Comparison of ENCODE assay signal across 21 cellular contexts in genomic region chr12:121751716-121752351, GRCh38. TPM values are rescaled to one million over a fixed set of nuclear protein-coding genes. Genes with fewer than 3 reads are reported as not detected.
DNase-seq lines count a peak whose midpoint lies in the region; ATAC-seq and TF ChIP-seq lines count a peak whose summit lies in the region.
"Had no signal": no experiment of that assay in that cellular context is flagged by ENCODE, and none has a peak within 500 bp of the region (broad histone marks: within the 10 kb centered on the region; RNA-seq: fewer than 3 reads in every experiment).

No MANE protein-coding gene starts in this region.

- H3K4me1 Mint-ChIP-seq in activated CD4-positive, alpha-beta T cell treated with anti-CD3 and anti-CD28 coated beads, Interleukin-2, amount 10 ng/mL, durations not matched to agents 7 days and 5 days, result peaks cover 19% of the 10 kb centered on the region
- H3K4me1 Mint-ChIP-seq in CD4-positive, alpha-beta memory T cell, result peaks cover 8 to 17% (median 11%) of the 10 kb centered on the region in 4 donors
- H3K4me1 Mint-ChIP-seq in WTC11, result no peaks in the 10 kb centered on the region
- H3K4me1 Mint-ChIP-seq in immature natural killer cell, result peaks cover 10 to 22% of the 10 kb centered on the region in 2 donors
- H3K4me1 Mint-ChIP-seq in Caco-2 (ENCODE audit: low read depth, unreplicated experiment), result peaks cover 10% of the 10 kb centered on the region

- no peak overlapping the region for H3K4me3 ChIP-seq in CD4-positive, alpha-beta memory T cell (ENCODE audit: low read length in 2 of 2)
- no peak overlapping the region for H3K4me3 ChIP-seq in Caco-2 (ENCODE audit: low read depth, low read length)

- peak overlapping the region; percentile 81 for H3K27ac Mint-ChIP-seq in activated CD4-positive, alpha-beta T cell treated with anti-CD3 and anti-CD28 coated beads, Interleukin-2, amount 10 ng/mL, durations not matched to agents 7 days and 5 days
- peak overlapping the region in 6 of 7 donors; percentile 15 to 83 (median 63) for H3K27ac Mint-ChIP-seq in CD4-positive, alpha-beta memory T cell
- H3K27ac Mint-ChIP-seq in WTC11, result peak overlapping the region; percentile 63; the same call in 1 of the 2 replicates
- peak overlapping the region in 4 of 6 donors; percentile 48 to 83 (median 68) for H3K27ac Mint-ChIP-seq in immature natural killer cell
- no peak overlapping the region for H3K27ac Mint-ChIP-seq in Caco-2 (ENCODE audit: unreplicated experiment)
- H3K27ac Mint-ChIP-seq: CD8-positive, alpha-beta T cell; HFFc6 had no signal

- intact Hi-C loops in CD4-positive, alpha-beta memory T cell (cut with micrococcal nuclease), result no loop called here
- intact Hi-C loops in Caco-2 (cut with micrococcal nuclease; ENCODE audit: unreplicated experiment), result no loop called here

- DNase-seq in activated CD4-positive, alpha-beta T cell treated with anti-CD3 and anti-CD28 coated beads, Interleukin-2, amount 10 ng/mL, durations not matched to agents 7 days and 5 days, result no peak
- DNase-seq in activated CD4-positive, alpha-beta T cell treated with anti-CD3 and anti-CD28 coated beads for 48 hours, result no peak
- no peak for DNase-seq in CD4-positive, alpha-beta memory T cell
- no peak for DNase-seq in WTC11 (ENCODE audit: low spot score)
- no peak for DNase-seq in immature natural killer cell
- DNase-seq in GM19240 (ENCODE audit: insufficient read length, low spot score), result no peak
- DNase-seq in Caco-2, result no peak
- DNase-seq: CD8-positive, alpha-beta T cell; DMS79 treated with DMSO at 0.1 percent for 48 hours; HFFc6; MV-4-11; NCI-H1417; NCI-H187; NCI-H2107; NCI-H2227 treated with DMSO at 0.1 percent for 48 hours; NCI-H510A treated with DMSO at 0.1 percent for 48 hours; NCI-H774; OCI-M1; RPMI8226 had no signal

- POLR2A ChIA-PET in activated CD4-positive, alpha-beta T cell treated with anti-CD3 and anti-CD28 coated beads, Interleukin-2, amount 10 ng/mL, durations not matched to agents 7 days and 5 days (lab: Charles Lee), result no interaction called here
- POLR2A ChIA-PET in CD4-positive, alpha-beta memory T cell (lab: Charles Lee; ENCODE audit: partially characterized antibody), result no interaction called here
- POLR2A ChIA-PET in WTC11 (lab: Charles Lee) (no interaction called here), Caco-2 (lab: Charles Lee) (no interaction called here)

- peaks cover 12% of the 10 kb centered on the region for H3K36me3 Mint-ChIP-seq in activated CD4-positive, alpha-beta T cell treated with anti-CD3 and anti-CD28 coated beads, Interleukin-2, amount 10 ng/mL, durations not matched to agents 7 days and 5 days (ENCODE audit: low read depth)
- peaks cover 0 to 3% of the 10 kb centered on the region in 2 donors for H3K36me3 Mint-ChIP-seq in CD4-positive, alpha-beta memory T cell
- H3K36me3 Mint-ChIP-seq in WTC11, result peaks cover 26% of the 10 kb centered on the region
- peaks cover 0 to 3% (median 0%) of the 10 kb centered on the region in 3 donors for H3K36me3 Mint-ChIP-seq in immature natural killer cell
- peaks cover 15% of the 10 kb centered on the region for H3K36me3 Mint-ChIP-seq in Caco-2 (ENCODE audit: insufficient read depth, unreplicated experiment)

- no peaks in the 10 kb centered on the region for H3K9me3 Mint-ChIP-seq in activated CD4-positive, alpha-beta T cell treated with anti-CD3 and anti-CD28 coated beads, Interleukin-2, amount 10 ng/mL, durations not matched to agents 7 days and 5 days
- no peaks in the 10 kb centered on the region for H3K9me3 Mint-ChIP-seq in CD4-positive, alpha-beta memory T cell
- H3K9me3 Mint-ChIP-seq in WTC11 (no peaks in the 10 kb centered on the region), immature natural killer cell (no peaks in the 10 kb centered on the region), Caco-2 (ENCODE audit: unreplicated experiment) (no peaks in the 10 kb centered on the region)
- H3K9me3 Mint-ChIP-seq: CD8-positive, alpha-beta T cell; HFFc6 had no signal

- no peaks in the 10 kb centered on the region for H3K27me3 ChIP-seq in CD4-positive, alpha-beta memory T cell (ENCODE audit: insufficient read depth, low read length)
- H3K27me3 ChIP-seq in Caco-2 (replicated peaks; ENCODE audit: control insufficient read depth, insufficient read depth, low read length), result no peaks in the 10 kb centered on the region

- CTCF ChIA-PET in activated CD4-positive, alpha-beta T cell treated with anti-CD3 and anti-CD28 coated beads, Interleukin-2, amount 10 ng/mL, durations not matched to agents 7 days and 5 days (lab: Charles Lee), result interaction anchor here (0.5 kb wide), 1 partner anchor 156 kb away, joined by 3 read pairs; no protein-coding TSS in a partner anchor
- CTCF ChIA-PET in CD4-positive, alpha-beta memory T cell (lab: Charles Lee; ENCODE audit: partially characterized antibody), result interaction anchor here (1.2 kb wide), 1 partner anchor 43 kb away, joined by 3 read pairs; no protein-coding TSS in a partner anchor
- CTCF ChIA-PET in WTC11 (lab: Charles Lee) (no interaction called here), Caco-2 (lab: Charles Lee) (no interaction called here)

- H3K9me3 ChIP-seq in CD4-positive, alpha-beta memory T cell (ENCODE audit: control insufficient read depth in 1 of 2, low read length in 2 of 2), result no peaks in the 10 kb centered on the region
- H3K9me3 ChIP-seq in Caco-2, result no peaks in the 10 kb centered on the region

- H3K4me1 ChIP-seq in CD4-positive, alpha-beta memory T cell (ENCODE audit: insufficient read depth, low read length), result peaks cover 14% of the 10 kb centered on the region
- peaks cover 15% of the 10 kb centered on the region for H3K4me1 ChIP-seq in Caco-2

- TF ChIP-seq CTCF in WTC11 (IDR thresholded peaks at IDR 0.05), result no peak
- TF ChIP-seq CTCF in Caco-2 (IDR thresholded peaks at IDR 0.05; ENCODE audit: insufficient read depth in 1 of 2, low read depth in 1 of 2, low read length in 1 of 2, severe bottlenecking in 1 of 2, unreplicated experiment in 1 of 2), result no peak

- H3K4me3 Mint-ChIP-seq in activated CD4-positive, alpha-beta T cell treated with anti-CD3 and anti-CD28 coated beads, Interleukin-2, amount 10 ng/mL, durations not matched to agents 7 days and 5 days, result no peak overlapping the region
- no peak overlapping the region for H3K4me3 Mint-ChIP-seq in CD4-positive, alpha-beta memory T cell
- H3K4me3 Mint-ChIP-seq in WTC11, result no peak overlapping the region
- no peak overlapping the region for H3K4me3 Mint-ChIP-seq in immature natural killer cell
- H3K4me3 Mint-ChIP-seq in Caco-2 (ENCODE audit: unreplicated experiment), result no peak overlapping the region
- H3K4me3 Mint-ChIP-seq: CD8-positive, alpha-beta T cell; HFFc6 had no signal

- no peak for ATAC-seq in WTC11
- ATAC-seq in HG03457 (IDR thresholded peaks at IDR 0.05; ENCODE audit: unreplicated experiment), result no peak
- ATAC-seq: CD8-positive, alpha-beta T cell had no signal

- H3K27me3 Mint-ChIP-seq in activated CD4-positive, alpha-beta T cell treated with anti-CD3 and anti-CD28 coated beads, Interleukin-2, amount 10 ng/mL, durations not matched to agents 7 days and 5 days, result no peaks in the 10 kb centered on the region
- H3K27me3 Mint-ChIP-seq in CD4-positive, alpha-beta memory T cell, result no peaks in the 10 kb centered on the region
- H3K27me3 Mint-ChIP-seq in WTC11 (ENCODE audit: low read depth) (no peaks in the 10 kb centered on the region), immature natural killer cell (ENCODE audit: low read depth in 3 of 3) (peaks cover 11 to 26% (median 13%) of the 10 kb centered on the region in 3 donors), Caco-2 (ENCODE audit: insufficient read depth, unreplicated experiment) (no peaks in the 10 kb centered on the region)

- no peak overlapping the region for H3K27ac ChIP-seq in CD4-positive, alpha-beta memory T cell (ENCODE audit: low read depth, low read length)
- H3K27ac ChIP-seq: KMS-11 had no signal

- no TSS peak for BruUV-seq in Caco-2 (replicated peaks; lab: Mats Ljungman, UMichigan)

- H3K36me3 ChIP-seq in CD4-positive, alpha-beta memory T cell (ENCODE audit: insufficient read depth, low read length), result no peaks in the 10 kb centered on the region
- H3K36me3 ChIP-seq in Caco-2 (ENCODE audit: control insufficient read depth, insufficient read depth, low read length), result no peaks in the 10 kb centered on the region; the same call in 1 of the 2 replicates

TF ChIP-seq in WTC11, 78 proteins besides CTCF, POLR2A, EP300 and RAD21 (continues in another document):
- TF ChIP-seq ZNF219 (CRISPR knock-in tag; IDR thresholded peaks at IDR 0.05; ENCODE audit: borderline replicate concordance) (no peak), OVOL2 (CRISPR knock-in tag; IDR thresholded peaks at IDR 0.05; ENCODE audit: borderline replicate concordance) (no peak)

RNA-seq across cellular contexts. Expression of gene TMEM120B, which starts 39.3 kb away (rescaled TPM):
- total RNA-seq in activated CD4-positive, alpha-beta T cell treated with anti-CD3 and anti-CD28 coated beads, Interleukin-2, amount 10 ng/mL, durations not matched to agents 7 days and 5 days, result 1 to 10 TPM; 5.8 to 6.0 TPM
- total RNA-seq in CD4-positive, alpha-beta memory T cell, result 10 to 100 TPM; 11.3 to 12.8 TPM
- 1 to 10 TPM; 3.3 to 3.5 TPM for polyA plus RNA-seq in CD4-positive, alpha-beta memory T cell
- 30.7 to 36.9 TPM (median 33.6 TPM) in 3 replicates for total RNA-seq in WTC11 (2021)
- 1 to 10 TPM; 1.8 to 4.0 (median 3.1) TPM for polyA plus RNA-seq in immature natural killer cell
- total RNA-seq in Caco-2 (2022), result 15.5 and 15.9 TPM in 2 replicates

RNA-seq across cellular contexts. Expression of gene RHOF, which starts 41.7 kb away (rescaled TPM):
- total RNA-seq in activated CD4-positive, alpha-beta T cell treated with anti-CD3 and anti-CD28 coated beads, Interleukin-2, amount 10 ng/mL, durations not matched to agents 7 days and 5 days, result 100 to 1,000 TPM; 132 to 148 TPM
- 100 to 1,000 TPM; 137 to 138 TPM for total RNA-seq in CD4-positive, alpha-beta memory T cell
- 100 to 1,000 TPM in 1 of 2 donors, 10 to 100 TPM in 1; 72.6 to 106 TPM for polyA plus RNA-seq in CD4-positive, alpha-beta memory T cell
- 35.8 to 45.3 TPM (median 36.2 TPM) in 3 replicates for total RNA-seq in WTC11 (2021)
- 100 to 1,000 TPM in 2 of 3 donors, 10 to 100 TPM in 1; 97.6 to 183 (median 128) TPM for polyA plus RNA-seq in immature natural killer cell
- 33.8 and 36.7 TPM in 2 replicates for total RNA-seq in Caco-2 (2022)

RNA-seq across cellular contexts. Expression of gene SETD1B, which starts 52.0 kb away (rescaled TPM):
- 10 to 100 TPM; 32.6 to 34.1 TPM for total RNA-seq in activated CD4-positive, alpha-beta T cell treated with anti-CD3 and anti-CD28 coated beads, Interleukin-2, amount 10 ng/mL, durations not matched to agents 7 days and 5 days
- total RNA-seq in CD4-positive, alpha-beta memory T cell, result 10 to 100 TPM; 67.1 to 69.3 TPM
- polyA plus RNA-seq in CD4-positive, alpha-beta memory T cell, result 1 to 10 TPM in 1 of 2 donors, under 1 TPM in 1; 0.13 to 3.3 TPM
- 18.0 to 19.5 TPM (median 18.4 TPM) in 3 replicates for total RNA-seq in WTC11 (2021)
- 1 to 10 TPM in 1 of 3 donors, under 1 TPM in 1, not detected in 1; 0.56 to 2.3 TPM for polyA plus RNA-seq in immature natural killer cell
- total RNA-seq in Caco-2 (2022), result 16.8 and 17.6 TPM in 2 replicates

Comparison
In these comparisons a context has a peak if more than half of its experiments do, and no peak if none do; other contexts are left out.
1. CTCF ChIA-PET loops: an anchor here in activated CD4-positive, alpha-beta T cell treated with anti-CD3 and anti-CD28 coated beads, Interleukin-2, amount 10 ng/mL, durations not matched to agents 7 days and 5 days (0.5 kb wide) and CD4-positive, alpha-beta memory T cell (1.2 kb wide); none called in WTC11 and Caco-2.